Comparison of ENCODE assay signal across 16 cellular contexts in genomic region chr15:86677316-86677715, GRCh38.
"Had no signal": no experiment of that assay in that cellular context is flagged by ENCODE, and none has a peak within 500 bp of the region (broad histone marks: within the 10 kb centered on the region; RNA-seq: fewer than 3 reads in every experiment).

No MANE protein-coding gene starts in this region.

- DNase-seq: activated CD4-positive, alpha-beta T cell treated with anti-CD3 and anti-CD28 coated beads for 1 hour; activated CD8-positive, alpha-beta T cell treated with anti-CD3 and anti-CD28 coated beads, Interleukin-2, amount 10 ng/mL, durations not matched to agents 7 days and 5 days; activated naive CD8-positive, alpha-beta T cell treated with anti-CD3 and anti-CD28 coated beads, Interleukin-2, amount 50 U/mL, for 24 hours; effector CD4-positive, alpha-beta T cell; foreskin keratinocyte; nephron progenitor cell; pancreas; stimulated activated CD4-positive, alpha-beta T cell treated with anti-CD3 and anti-CD28 coated beads, Interleukin-4, amount 100 ng/mL, for 1 hour; stimulated activated CD8-positive, alpha-beta memory T cell treated with anti-CD3 and anti-CD28 coated beads, Interleukin-4, amount 100 ng/mL, for 48 hours; stomach; uterus had no signal

- H3K27ac ChIP-seq: ascending aorta, foreskin keratinocyte, pancreas, stomach, uterus had no signal

- H3K27me3 ChIP-seq: ascending aorta, foreskin keratinocyte, stomach, uterus had no signal

- FAIRE-seq: colon, endothelial cell of umbilical vein, islet of Langerhans, pancreas had no signal

- H3K4me3 ChIP-seq: ascending aorta, pancreas, stomach, uterus had no signal

- H3K9me3 Mint-ChIP-seq: nephron progenitor cell had no signal

- H3K4me1 ChIP-seq: ascending aorta, foreskin keratinocyte, pancreas, stomach, uterus had no signal

- ATAC-seq: activated CD8-positive, alpha-beta T cell treated with anti-CD3 and anti-CD28 coated beads, Interleukin-2, amount 10 ng/mL, durations not matched to agents 7 days and 5 days; activated naive CD8-positive, alpha-beta T cell treated with anti-CD3 and anti-CD28 coated beads, Interleukin-2, amount 50 U/mL, for 24 hours; foreskin keratinocyte; left lobe of liver; pancreas had no signal

- H3K36me3 ChIP-seq: ascending aorta, pancreas, stomach, uterus had no signal

- H3K27ac Mint-ChIP-seq: activated CD8-positive, alpha-beta T cell treated with anti-CD3 and anti-CD28 coated beads, Interleukin-2, amount 10 ng/mL, durations not matched to agents 7 days and 5 days; activated naive CD8-positive, alpha-beta T cell treated with anti-CD3 and anti-CD28 coated beads, Interleukin-2, amount 50 U/mL, for 24 hours; nephron progenitor cell had no signal

- H3K4me3 Mint-ChIP-seq: activated CD8-positive, alpha-beta T cell treated with anti-CD3 and anti-CD28 coated beads, Interleukin-2, amount 10 ng/mL, durations not matched to agents 7 days and 5 days; activated naive CD8-positive, alpha-beta T cell treated with anti-CD3 and anti-CD28 coated beads, Interleukin-2, amount 50 U/mL, for 24 hours; nephron progenitor cell had no signal

- H3K27me3 Mint-ChIP-seq: activated naive CD8-positive, alpha-beta T cell treated with anti-CD3 and anti-CD28 coated beads, Interleukin-2, amount 50 U/mL, for 24 hours had no signal
